Comparison of ENCODE assay signal across 9 cellular contexts in the genomic region with DNA sequence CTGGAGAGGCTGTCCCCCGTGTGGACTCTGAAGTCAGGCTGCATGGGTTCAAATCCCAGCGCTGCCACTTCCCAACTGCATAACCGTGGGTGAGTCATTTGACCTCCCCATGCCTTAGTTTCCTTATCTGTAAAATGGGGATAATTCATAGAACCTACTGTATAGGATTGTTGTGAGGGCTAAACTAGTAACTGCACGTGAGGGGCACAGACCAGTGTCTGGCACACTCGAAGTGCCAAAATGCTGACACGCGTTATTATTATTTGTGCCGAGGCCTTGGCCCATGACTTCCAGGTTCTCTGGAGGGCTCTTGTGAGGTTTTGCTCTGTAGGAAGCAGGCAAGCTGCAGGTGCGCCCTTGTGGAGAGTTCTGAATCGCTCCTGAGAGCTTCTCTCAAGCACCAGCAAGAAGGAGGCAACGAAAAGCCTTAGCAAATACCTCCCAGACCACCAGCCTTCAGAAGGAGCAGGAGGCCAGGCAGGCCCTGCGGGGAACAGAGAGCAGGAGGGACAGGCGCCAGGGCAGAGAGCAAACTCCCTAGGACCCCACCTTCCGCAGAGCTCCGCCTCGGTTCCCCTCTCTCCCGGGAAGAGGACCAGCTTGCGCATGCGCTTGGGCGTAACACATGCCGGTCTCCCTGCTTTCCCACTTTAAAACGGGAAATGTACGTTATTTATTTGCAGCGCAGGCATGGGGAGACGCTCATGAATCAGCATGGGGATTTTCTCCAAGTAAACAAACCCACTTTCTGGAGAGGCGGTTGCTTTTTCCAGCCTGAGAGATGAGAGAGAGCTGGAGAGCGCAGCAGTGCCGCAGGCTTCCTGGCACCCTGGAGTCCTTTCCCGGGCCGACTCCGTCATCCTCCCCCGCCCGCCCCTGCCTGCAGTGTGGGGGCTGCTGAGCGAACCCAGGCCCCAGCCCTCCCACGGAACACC. TPM values are rescaled to one million over a fixed set of nuclear protein-coding genes. Genes with fewer than 3 reads are reported as not detected.
A peak's percentile ranks its signal among the peaks of the same experiment; 100 is the strongest.
DNase-seq lines count a peak whose midpoint lies in the region; ATAC-seq lines count a peak whose summit lies in the region.
"Had no signal": no experiment of that assay in that cellular context is flagged by ENCODE, and none has a peak within 500 bp of the region (broad histone marks: within the 10 kb centered on the region; RNA-seq: fewer than 3 reads in every experiment).

No MANE protein-coding gene starts in this region.

- WGBS in ectodermal cell, 2 experiments, result 27 to 28% methylated on average over 35 of the region's 35 CpGs

- H3K4me1 ChIP-seq in ectodermal cell (ENCODE audit: control insufficient read depth, insufficient read depth, low read length) (peaks cover 5% of the 10 kb centered on the region), stomach smooth muscle (ENCODE audit: control insufficient read depth, insufficient read depth, low read length) (peaks cover 4% of the 10 kb centered on the region)

- H3K27ac ChIP-seq in ectodermal cell (ENCODE audit: insufficient read depth, low read depth, low read length, poor library complexity, severe bottlenecking) (no peak overlapping the region), stomach smooth muscle (ENCODE audit: low read length) (no peak overlapping the region)

- no peaks in the 10 kb centered on the region for H3K36me3 ChIP-seq in MG63
- no peaks in the 10 kb centered on the region for H3K36me3 ChIP-seq in ectodermal cell (ENCODE audit: control insufficient read depth, insufficient read depth, low read length)
- H3K36me3 ChIP-seq in stomach smooth muscle (ENCODE audit: control insufficient read depth in 2 of 2, insufficient read depth in 2 of 2, low read length in 2 of 2), result no peaks in the 10 kb centered on the region

- no peak for ATAC-seq in GM21390 (IDR thresholded peaks at IDR 0.05; ENCODE audit: unreplicated experiment)
- no peak for ATAC-seq in GM18868 (IDR thresholded peaks at IDR 0.05; ENCODE audit: unreplicated experiment)
- no peak for ATAC-seq in GM21367 (IDR thresholded peaks at IDR 0.05; ENCODE audit: unreplicated experiment)

- H3K27me3 ChIP-seq in MG63, result peaks cover 2% of the 10 kb centered on the region; the same call in 1 of the 2 replicates
- H3K27me3 ChIP-seq in ectodermal cell (ENCODE audit: control insufficient read depth, insufficient read depth, low read length, poor library complexity, severe bottlenecking), result peaks cover 6% of the 10 kb centered on the region
- H3K27me3 ChIP-seq in stomach smooth muscle (ENCODE audit: control insufficient read depth in 1 of 2, insufficient read depth in 2 of 2, low read length in 2 of 2), result peaks cover 0 to 4% of the 10 kb centered on the region in 2 donors

- H3K4me3 ChIP-seq in MG63, result peak overlapping the region; percentile 26
- peak overlapping the region; percentile 16 for H3K4me3 ChIP-seq in ectodermal cell (ENCODE audit: insufficient read depth, low read depth, low read length)
- H3K4me3 ChIP-seq in stomach smooth muscle (ENCODE audit: low read length in 2 of 2), result peak overlapping the region; percentile 53 to 60

- peak; percentile 56 for DNase-seq in MG63
- DNase-seq in kidney tubule cell (ENCODE audit: low spot score), result peak; percentile 85
- DNase-seq in HT-29 (ENCODE audit: low spot score), result no peak

- peak overlapping the region in 1 of 2 donors; percentile 45 for H3K9ac ChIP-seq in stomach smooth muscle (ENCODE audit: low read length in 2 of 2)

- H3K9me3 ChIP-seq in MG63 (no peaks in the 10 kb centered on the region), ectodermal cell (ENCODE audit: control insufficient read depth, low read length) (no peaks in the 10 kb centered on the region), stomach smooth muscle (ENCODE audit: control insufficient read depth in 2 of 2, low read length in 2 of 2) (no peaks in the 10 kb centered on the region)

RNA-seq across cellular contexts. Expression of a gene that starts 39.6 kb away (rescaled TPM):
- not detected in 2 replicates for total RNA-seq in MG63 (2014; rRNA removed; shearing (Covaris generic); ENCODE audit: low replicate concordance)
- 1.2 TPM for polyA plus RNA-seq in ectodermal cell (2013, experiment 1 of 4)
- 1.3 TPM for polyA plus RNA-seq in ectodermal cell (2013, experiment 2 of 4)
- polyA plus RNA-seq in ectodermal cell (2013, experiment 3 of 4), result 1.5 TPM
- 1.7 TPM for polyA plus RNA-seq in ectodermal cell (2013, experiment 4 of 4)
- not detected in 2 replicates for total RNA-seq in HT-29 (2014; rRNA removed; shearing (Covaris generic))
- total RNA-seq: activated T-helper 1 cell treated with anti-CD3 and anti-CD28 coated beads, Interleukin-12 subunit alpha, Interleukin-12 subunit beta, Interleukin-2, Interleukin-4 antibody, amounts not matched to agents 30 ng/mL and 10 ng/mL and 1 ng/mL, durations not matched to agents 14 hours and 24 hours and 36 hours had no signal
